In the genomic region with DNA sequence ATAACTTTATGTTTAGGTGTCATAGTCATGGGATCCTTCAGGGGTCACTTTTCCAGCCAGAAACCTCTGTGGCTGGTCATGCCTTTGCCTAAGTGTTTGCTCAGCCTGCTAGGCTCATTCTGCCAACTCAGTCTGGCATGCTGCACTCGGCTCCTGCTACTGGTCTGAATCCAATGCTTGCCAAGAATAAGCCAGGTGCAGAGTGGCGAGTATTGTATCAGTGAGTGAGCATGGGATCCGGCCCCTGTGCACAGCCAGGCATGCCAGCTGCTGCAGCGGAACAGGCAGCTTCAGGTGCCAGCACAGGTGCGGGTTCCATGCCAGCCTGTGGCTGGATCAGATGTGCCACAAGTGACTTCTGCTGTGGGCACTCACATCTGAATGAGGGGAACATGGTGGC, we compare ENCODE assay signal across 23 cellular contexts.
A peak's percentile ranks its signal among the peaks of the same experiment; 100 is the strongest.
DNase-seq lines count a peak whose midpoint lies in the region; TF ChIP-seq lines count a peak whose summit lies in the region.
"Had no signal": no experiment of that assay in that cellular context is flagged by ENCODE, and none has a peak within 500 bp of the region (broad histone marks: within the 10 kb centered on the region; RNA-seq: fewer than 3 reads in every experiment).

No MANE protein-coding gene starts in this region.

- DNase-seq in LNCaP clone FGC (ENCODE audit: low read depth) (peak; percentile 76), NCI-H2081 (lab: John Stamatoyannopoulos, UW) (peak; percentile 83 to 98), SHP77 (lab: John Stamatoyannopoulos, UW) (peak; percentile 86 to 87), mesenteric fat pad (ENCODE audit: low spot score) (peak; percentile 45), HK-2 (ENCODE audit: unreplicated experiment) (no peak)
- no peak for DNase-seq in activated CD4-positive, alpha-beta T cell treated with anti-CD3 and anti-CD28 coated beads, Interleukin-2, amount 50 U/mL, for 4 hours
- DNase-seq in activated effector memory CD4-positive, alpha-beta T cell treated with anti-CD3 and anti-CD28 coated beads, Interleukin-2, amount 50 U/mL, for 16 hours: no peak
- DNase-seq: activated CD4-positive, alpha-beta memory T cell treated with anti-CD3 and anti-CD28 coated beads, Interleukin-2, amount 10 ng/mL, durations not matched to agents 7 days and 5 days; activated CD4-positive, CD25-positive, alpha-beta regulatory T cell; activated gamma-delta T cell treated with Interleukin-2 at 50 U/mL for 16 hours; activated T-cell treated with anti-CD3 and anti-CD28 coated beads for 4 hours; brain microvascular endothelial cell; CD8-positive, alpha-beta T cell; colonic mucosa; EL; endodermal cell; KG1; naive B cell; NCI-H1930; occipital lobe; spleen; stimulated activated CD4-positive, alpha-beta T cell treated with anti-CD3 and anti-CD28 coated beads, Interleukin-4, amount 100 ng/mL, for 24 hours; stimulated activated naive CD4-positive, alpha-beta T cell treated with Interleukin-2 at 50 U/mL for 16 hours had no signal

- peak; percentile 28 for TF ChIP-seq CTCF in LNCaP clone FGC (IDR thresholded peaks at IDR 0.05; ENCODE audit: control insufficient read depth, extremely low read depth, insufficient read depth)

- no peak overlapping the region for H3K4me3 ChIP-seq in LNCaP clone FGC (ENCODE audit: low read depth, low read length)
- H3K4me3 ChIP-seq: colonic mucosa, spleen had no signal

Comparison
In these comparisons a context has a peak if more than half of its experiments do, and no peak if none do; other contexts are left out.
1. DNase-seq: peak in LNCaP clone FGC (single experiment), NCI-H2081 (2 of 2), SHP77 (2 of 2) and mesenteric fat pad (single experiment); none in activated CD4-positive, alpha-beta T cell treated with anti-CD3 and anti-CD28 coated beads, Interleukin-2, amount 50 U/mL, for 4 hours (0 of 2), HK-2 (single experiment) and activated effector memory CD4-positive, alpha-beta T cell treated with anti-CD3 and anti-CD28 coated beads, Interleukin-2, amount 50 U/mL, for 16 hours (single experiment).